ENCODE assay signal across 10 cellular contexts in the genomic region with DNA sequence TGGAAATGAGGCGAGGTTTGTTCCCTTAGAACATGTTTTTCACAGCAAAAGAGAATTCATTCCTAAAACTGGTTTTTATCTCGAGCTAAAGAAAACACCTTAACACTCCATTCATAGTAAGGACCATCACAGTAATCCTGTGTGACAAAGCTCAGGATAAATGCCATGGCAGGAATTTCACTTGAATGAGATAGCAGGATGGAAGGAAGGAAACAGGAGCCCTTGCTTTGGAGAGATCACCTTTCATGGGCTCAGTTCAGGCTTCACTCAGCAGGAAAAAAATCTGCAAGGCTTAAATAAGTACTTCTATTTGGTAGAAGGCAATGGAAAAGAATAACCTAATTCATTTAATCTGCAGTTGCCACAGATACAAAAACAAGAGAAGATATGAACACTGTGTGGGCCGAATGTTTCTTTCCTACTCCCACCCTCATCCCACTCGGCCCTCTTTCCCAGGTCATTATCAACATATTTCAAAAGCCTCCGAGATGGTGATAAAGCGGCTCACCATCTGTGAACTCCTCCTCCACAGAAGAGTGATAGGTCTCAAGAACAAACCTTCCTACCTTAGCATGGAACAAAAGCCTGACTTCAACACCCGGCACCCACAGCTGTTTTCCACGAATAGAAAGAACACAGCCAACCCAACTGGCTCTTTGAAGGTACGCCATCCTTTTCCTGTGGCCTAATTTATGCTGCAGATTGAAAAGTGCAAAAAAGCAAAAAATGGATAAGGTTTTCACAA. TPM values are rescaled to one million over a fixed set of nuclear protein-coding genes. Genes with fewer than 3 reads are reported as not detected.
A peak's percentile ranks its signal among the peaks of the same experiment; 100 is the strongest.
DNase-seq lines count a peak whose midpoint lies in the region; ATAC-seq and TF ChIP-seq lines count a peak whose summit lies in the region.
"Had no signal": no experiment of that assay in that cellular context is flagged by ENCODE, and none has a peak within 500 bp of the region (broad histone marks: within the 10 kb centered on the region; RNA-seq: fewer than 3 reads in every experiment).

No MANE protein-coding gene starts in this region.

- H3K36me3 Mint-ChIP-seq in Calu3 (ENCODE audit: insufficient read depth, unreplicated experiment), result no peaks in the 10 kb centered on the region

- H3K79me2 ChIP-seq in SK-N-SH (ENCODE audit: insufficient read depth), result no peaks in the 10 kb centered on the region

- no peaks in the 10 kb centered on the region for H3K36me3 ChIP-seq in SK-N-SH (replicated peaks in 1 of 2; ENCODE audit: control insufficient read depth in 1 of 2, insufficient read depth in 2 of 2, low read length in 1 of 2)
- H3K36me3 ChIP-seq: tibial artery had no signal

- POLR2A ChIA-PET in SK-N-SH (lab: Yijun Ruan, JAX), result no interaction called here

- no peak overlapping the region for H3K9ac ChIP-seq in SK-N-SH
- H3K9ac ChIP-seq: KMS-11 had no signal

- H3K27me3 ChIP-seq in SK-N-SH (ENCODE audit: insufficient read depth), result no peaks in the 10 kb centered on the region
- H3K27me3 ChIP-seq: tibial artery had no signal

- H3K4me1 ChIP-seq in SK-N-SH (ENCODE audit: control insufficient read depth in 1 of 2, insufficient read depth in 2 of 2, low read depth in 1 of 2, low read length in 1 of 2), result no peaks in the 10 kb centered on the region; a peak in 1 of 4 replicates

- no peaks in the 10 kb centered on the region for H4K20me1 ChIP-seq in SK-N-SH (ENCODE audit: insufficient read depth)

- no peak overlapping the region for H2AFZ ChIP-seq in SK-N-SH (ENCODE audit: low read depth)

- no TSS peak for BruUV-seq in Calu3 (replicated peaks; lab: Mats Ljungman, UMichigan)

- no peak overlapping the region for H3K27ac Mint-ChIP-seq in Calu3 (ENCODE audit: unreplicated experiment)

- no peak overlapping the region for H3K4me3 ChIP-seq in Jurkat, Clone E6-1 (ENCODE audit: low read length)
- H3K4me3 ChIP-seq in SK-N-SH (ENCODE audit: low read depth in 2 of 2, low read length in 1 of 2), result no peak overlapping the region
- H3K4me3 ChIP-seq: tibial artery had no signal

- H3K4me1 Mint-ChIP-seq in Calu3 (ENCODE audit: low read depth, unreplicated experiment), result no peaks in the 10 kb centered on the region

- WGBS in SK-N-SH (ENCODE audit: low lambda C conversion rate), result 89% methylated on average over 9 of the region's 9 CpGs

- no peaks in the 10 kb centered on the region for H3K9me3 ChIP-seq in SK-N-SH
- H3K9me3 ChIP-seq: tibial artery had no signal

- no peak overlapping the region for H3K27ac ChIP-seq in SK-N-SH (ENCODE audit: low read depth in 2 of 2, low read length in 1 of 2)
- H3K27ac ChIP-seq: KMS-11 had no signal

- ATAC-seq in GM21447 (IDR thresholded peaks at IDR 0.05; ENCODE audit: unreplicated experiment), result no peak

- intact Hi-C loops in Calu3 (cut with micrococcal nuclease; ENCODE audit: unreplicated experiment), result no loop called here

- H3F3A ChIP-seq in SK-N-SH (replicated peaks; ENCODE audit: insufficient read depth), result no peaks in the 10 kb centered on the region

- no peaks in the 10 kb centered on the region for H3K9me3 Mint-ChIP-seq in Calu3 (ENCODE audit: low read depth, unreplicated experiment)

- no peaks in the 10 kb centered on the region for H3K9me2 ChIP-seq in SK-N-SH

- no peak overlapping the region for H3K4me2 ChIP-seq in SK-N-SH
- H3K4me2 ChIP-seq: KMS-11 had no signal

- no peak overlapping the region for H3K4me3 Mint-ChIP-seq in Calu3 (ENCODE audit: low read depth, unreplicated experiment)

- no peak for TF ChIP-seq EP300 in SK-N-SH (IDR thresholded peaks at IDR 0.05; ENCODE audit: borderline replicate concordance in 1 of 2, low read depth in 1 of 2, low read length in 1 of 2)

- TF ChIP-seq RAD21 in SK-N-SH (IDR thresholded peaks at IDR 0.05; ENCODE audit: low read length), result no peak

- DNase-seq in Jurkat, Clone E6-1 (ENCODE audit: low read depth, low spot score), result peak; percentile 68
- DNase-seq in activated CD4-positive, alpha-beta T cell treated with anti-CD3 and anti-CD28 coated beads for 48 hours, result peak; percentile 44
- DNase-seq in central memory CD4-positive, alpha-beta T cell, result peak; percentile 69
- peak; percentile 15 to 27 for DNase-seq in stimulated activated CD8-positive, alpha-beta memory T cell treated with anti-CD3 and anti-CD28 coated beads, Interleukin-15, amount 100 ng/mL, for 4 hours (ENCODE audit: low read depth in 2 of 2)
- DNase-seq in Calu3 (no peak), SK-N-SH (no peak)
- DNase-seq: NCI-H2227 treated with DMSO at 0.1 percent for 48 hours, tibial artery had no signal

- no peaks in the 10 kb centered on the region for H3K27me3 Mint-ChIP-seq in Calu3 (ENCODE audit: unreplicated experiment)

- TF ChIP-seq CTCF in Calu3 (IDR thresholded peaks at IDR 0.05; ENCODE audit: unreplicated experiment) (no peak), SK-N-SH (IDR thresholded peaks at IDR 0.05) (no peak)

- CTCF ChIA-PET in Calu3 (lab: Charles Lee) (no interaction called here), SK-N-SH (lab: Yijun Ruan, JAX) (interaction anchor here (1.4 kb wide), 1 partner anchor 23 kb away, joined by 3 read pairs; no protein-coding TSS in a partner anchor)

TF ChIP-seq in SK-N-SH, 30 proteins besides CTCF, POLR2A, EP300 and RAD21:
- TF ChIP-seq JUND (IDR thresholded peaks at IDR 0.05) (no peak), POLR2AphosphoS5 (IDR thresholded peaks at IDR 0.05; ENCODE audit: low read depth, low read length) (no peak), MEF2A (IDR thresholded peaks at IDR 0.05; ENCODE audit: borderline replicate concordance, low read depth) (no peak), TEAD4 (IDR thresholded peaks at IDR 0.05; ENCODE audit: borderline replicate concordance, insufficient read depth) (no peak), RFX5 (IDR thresholded peaks at IDR 0.05; ENCODE audit: low read length) (no peak), SMC3 (IDR thresholded peaks at IDR 0.05; ENCODE audit: low read depth, low read length) (no peak)
- TF ChIP-seq, protein P1, sequence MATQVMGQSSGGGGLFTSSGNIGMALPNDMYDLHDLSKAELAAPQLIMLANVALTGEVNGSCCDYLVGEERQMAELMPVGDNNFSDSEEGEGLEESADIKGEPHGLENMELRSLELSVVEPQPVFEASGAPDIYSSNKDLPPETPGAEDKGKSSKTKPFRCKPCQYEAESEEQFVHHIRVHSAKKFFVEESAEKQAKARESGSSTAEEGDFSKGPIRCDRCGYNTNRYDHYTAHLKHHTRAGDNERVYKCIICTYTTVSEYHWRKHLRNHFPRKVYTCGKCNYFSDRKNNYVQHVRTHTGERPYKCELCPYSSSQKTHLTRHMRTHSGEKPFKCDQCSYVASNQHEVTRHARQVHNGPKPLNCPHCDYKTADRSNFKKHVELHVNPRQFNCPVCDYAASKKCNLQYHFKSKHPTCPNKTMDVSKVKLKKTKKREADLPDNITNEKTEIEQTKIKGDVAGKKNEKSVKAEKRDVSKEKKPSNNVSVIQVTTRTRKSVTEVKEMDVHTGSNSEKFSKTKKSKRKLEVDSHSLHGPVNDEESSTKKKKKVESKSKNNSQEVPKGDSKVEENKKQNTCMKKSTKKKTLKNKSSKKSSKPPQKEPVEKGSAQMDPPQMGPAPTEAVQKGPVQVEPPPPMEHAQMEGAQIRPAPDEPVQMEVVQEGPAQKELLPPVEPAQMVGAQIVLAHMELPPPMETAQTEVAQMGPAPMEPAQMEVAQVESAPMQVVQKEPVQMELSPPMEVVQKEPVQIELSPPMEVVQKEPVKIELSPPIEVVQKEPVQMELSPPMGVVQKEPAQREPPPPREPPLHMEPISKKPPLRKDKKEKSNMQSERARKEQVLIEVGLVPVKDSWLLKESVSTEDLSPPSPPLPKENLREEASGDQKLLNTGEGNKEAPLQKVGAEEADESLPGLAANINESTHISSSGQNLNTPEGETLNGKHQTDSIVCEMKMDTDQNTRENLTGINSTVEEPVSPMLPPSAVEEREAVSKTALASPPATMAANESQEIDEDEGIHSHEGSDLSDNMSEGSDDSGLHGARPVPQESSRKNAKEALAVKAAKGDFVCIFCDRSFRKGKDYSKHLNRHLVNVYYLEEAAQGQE (IDR thresholded peaks at IDR 0.05; ENCODE audit: low read depth, low read length), result no peak
- TF ChIP-seq, protein P2, sequence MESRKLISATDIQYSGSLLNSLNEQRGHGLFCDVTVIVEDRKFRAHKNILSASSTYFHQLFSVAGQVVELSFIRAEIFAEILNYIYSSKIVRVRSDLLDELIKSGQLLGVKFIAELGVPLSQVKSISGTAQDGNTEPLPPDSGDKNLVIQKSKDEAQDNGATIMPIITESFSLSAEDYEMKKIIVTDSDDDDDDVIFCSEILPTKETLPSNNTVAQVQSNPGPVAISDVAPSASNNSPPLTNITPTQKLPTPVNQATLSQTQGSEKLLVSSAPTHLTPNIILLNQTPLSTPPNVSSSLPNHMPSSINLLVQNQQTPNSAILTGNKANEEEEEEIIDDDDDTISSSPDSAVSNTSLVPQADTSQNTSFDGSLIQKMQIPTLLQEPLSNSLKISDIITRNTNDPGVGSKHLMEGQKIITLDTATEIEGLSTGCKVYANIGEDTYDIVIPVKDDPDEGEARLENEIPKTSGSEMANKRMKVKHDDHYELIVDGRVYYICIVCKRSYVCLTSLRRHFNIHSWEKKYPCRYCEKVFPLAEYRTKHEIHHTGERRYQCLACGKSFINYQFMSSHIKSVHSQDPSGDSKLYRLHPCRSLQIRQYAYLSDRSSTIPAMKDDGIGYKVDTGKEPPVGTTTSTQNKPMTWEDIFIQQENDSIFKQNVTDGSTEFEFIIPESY (IDR thresholded peaks at IDR 0.05; ENCODE audit: borderline replicate concordance, low read depth), result no peak

RNA-seq across cellular contexts. Expression of a gene that starts 28.9 kb away (rescaled TPM):
- 7.0 TPM for polyA plus RNA-seq in Jurkat, Clone E6-1 (2012; ENCODE audit: insufficient read depth, insufficient read length)
- total RNA-seq in Calu3 (2022), result 2.9 and 4.0 TPM in 2 replicates
- polyA plus RNA-seq in SK-N-SH (2012; rRNA removed), result 1.2 and 1.5 TPM in 2 replicates
- polyA plus RNA-seq in SK-N-SH (2012; cell fraction: cytosol; rRNA removed), result 1.6 and 1.8 TPM in 2 replicates
- polyA plus RNA-seq in SK-N-SH (2012; cell fraction: nucleus; rRNA removed), result 1.3 and 1.5 TPM in 2 replicates

Comparison
In these comparisons a context has a peak if more than half of its experiments do, and no peak if none do; other contexts are left out.
1. DNase-seq: peak in Jurkat, Clone E6-1 (single experiment), activated CD4-positive, alpha-beta T cell treated with anti-CD3 and anti-CD28 coated beads for 48 hours (single experiment), central memory CD4-positive, alpha-beta T cell (single experiment) and stimulated activated CD8-positive, alpha-beta memory T cell treated with anti-CD3 and anti-CD28 coated beads, Interleukin-15, amount 100 ng/mL, for 4 hours (2 of 2); none in Calu3 (single experiment) and SK-N-SH (single experiment).